30 cellular contexts compared by ENCODE assay signal in the genomic region with DNA sequence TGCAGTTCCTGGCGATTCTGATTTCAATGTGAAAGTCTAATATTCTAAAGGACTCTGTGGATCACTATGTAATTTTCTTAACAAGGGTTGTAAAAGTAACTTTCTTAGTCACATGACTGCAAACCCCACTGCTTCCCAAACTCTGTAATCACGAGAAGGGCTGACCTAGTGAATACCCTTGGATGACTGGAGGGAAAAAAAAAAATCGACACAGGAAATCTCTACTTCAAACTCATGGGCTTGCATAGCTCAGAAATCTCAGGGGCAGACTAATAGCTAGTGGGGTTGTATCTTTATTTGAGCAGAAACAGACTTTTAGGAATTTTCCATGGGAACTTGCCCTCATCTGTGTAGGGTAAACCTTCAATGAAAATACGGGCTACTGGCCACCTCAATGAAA. TPM values are rescaled to one million over a fixed set of nuclear protein-coding genes. Genes with fewer than 3 reads are reported as not detected.
"Had no signal": no experiment of that assay in that cellular context is flagged by ENCODE, and none has a peak within 500 bp of the region (broad histone marks: within the 10 kb centered on the region; RNA-seq: fewer than 3 reads in every experiment).

No MANE protein-coding gene starts in this region.

- H3K4me3 ChIP-seq: cardiac muscle cell, SJCRH30 had no signal

- H3K27ac Mint-ChIP-seq: activated CD4-positive, alpha-beta T cell treated with anti-CD3 and anti-CD28 coated beads, Interleukin-2, amount 10 ng/mL, durations not matched to agents 24 days and 14 days; activated CD8-positive, alpha-beta T cell treated with anti-CD3 and anti-CD28 coated beads for 36 hours; activated naive CD8-positive, alpha-beta T cell treated with anti-CD3 and anti-CD28 coated beads for 36 hours; activated T-cell treated with anti-CD3 and anti-CD28 coated beads, Interleukin-2, amount 50 U/mL, for 72 hours; activated T-helper 17 cell treated with anti-CD3 and anti-CD28 coated beads, Interleukin-2, amount 50 U/mL, for 72 hours; T-helper 1 cell treated with Interleukin-12 subunit alpha and Interleukin-12 subunit beta and Interleukin-4 antibody, amounts not matched to agents 30 μg/mL and 1 μg/mL, for 36 hours; T-helper 2 cell treated with Interferon-gamma antibody and Interleukin-4, amounts not matched to agents 5 μg/mL and 100 μg/mL, for 36 hours had no signal

- H3K27me3 Mint-ChIP-seq: activated CD8-positive, alpha-beta T cell treated with anti-CD3 and anti-CD28 coated beads for 36 hours; activated T-helper 17 cell treated with anti-CD3 and anti-CD28 coated beads, Interleukin-2, amount 50 U/mL, for 72 hours had no signal

- ATAC-seq: activated CD8-positive, alpha-beta T cell treated with anti-CD3 and anti-CD28 coated beads for 36 hours; activated T-cell treated with anti-CD3 and anti-CD28 coated beads, Interleukin-2, amount 50 U/mL, for 72 hours; activated T-helper 17 cell treated with anti-CD3 and anti-CD28 coated beads, Interleukin-2, amount 50 U/mL, for 72 hours; Panc1 had no signal

- H3K9me3 Mint-ChIP-seq: activated CD4-positive, alpha-beta T cell treated with anti-CD3 and anti-CD28 coated beads, Interleukin-2, amount 10 ng/mL, durations not matched to agents 24 days and 14 days; activated CD8-positive, alpha-beta T cell treated with anti-CD3 and anti-CD28 coated beads for 36 hours; activated T-helper 17 cell treated with anti-CD3 and anti-CD28 coated beads, Interleukin-2, amount 50 U/mL, for 72 hours; T-helper 2 cell treated with Interferon-gamma antibody and Interleukin-4, amounts not matched to agents 5 μg/mL and 100 μg/mL, for 36 hours had no signal

- DNase-seq: activated CD4-positive, alpha-beta T cell treated with anti-CD3 and anti-CD28 coated beads, Interleukin-2, amount 10 ng/mL, durations not matched to agents 24 days and 14 days; activated CD4-positive, alpha-beta T cell treated with anti-CD3 and anti-CD28 coated beads, Interleukin-2, amount 50 U/mL, for 4 hours; activated CD8-positive, alpha-beta T cell treated with anti-CD3 and anti-CD28 coated beads for 36 hours; activated effector memory CD4-positive, alpha-beta T cell treated with anti-CD3 and anti-CD28 coated beads, Interleukin-2, amount 50 U/mL, for 16 hours; activated naive CD4-positive, alpha-beta T cell; activated naive CD4-positive, alpha-beta T cell treated with anti-CD3 and anti-CD28 coated beads, Interleukin-2, amount 50 U/mL, for 16 hours; activated naive CD8-positive, alpha-beta T cell treated with anti-CD3 and anti-CD28 coated beads for 36 hours; activated T-cell treated with anti-CD3 and anti-CD28 coated beads, Interleukin-2, amount 50 U/mL, for 1 hour; activated T-cell treated with anti-CD3 and anti-CD28 coated beads, Interleukin-2, amount 50 U/mL, for 72 hours; amniotic stem cell; aorta; Kasumi-1; KG1; MM.1S; NCI-H1105; NCI-H1417 treated with DMSO at 0.1 percent for 48 hours; NCI-H1930; NCI-H2081 treated with DMSO at 0.1 percent for 48 hours; NCI-H226; NCI-H446 treated with DMSO at 0.1 percent for 48 hours; NCI-H524; SHP77; SK-N-SH had no signal

- H3K4me3 Mint-ChIP-seq: activated CD4-positive, alpha-beta T cell treated with anti-CD3 and anti-CD28 coated beads, Interleukin-2, amount 10 ng/mL, durations not matched to agents 24 days and 14 days; activated CD8-positive, alpha-beta T cell treated with anti-CD3 and anti-CD28 coated beads for 36 hours; activated naive CD8-positive, alpha-beta T cell treated with anti-CD3 and anti-CD28 coated beads for 36 hours; activated T-cell treated with anti-CD3 and anti-CD28 coated beads, Interleukin-2, amount 50 U/mL, for 72 hours; activated T-helper 17 cell treated with anti-CD3 and anti-CD28 coated beads, Interleukin-2, amount 50 U/mL, for 72 hours; T-helper 1 cell treated with Interleukin-12 subunit alpha and Interleukin-12 subunit beta and Interleukin-4 antibody, amounts not matched to agents 30 μg/mL and 1 μg/mL, for 36 hours; T-helper 2 cell treated with Interferon-gamma antibody and Interleukin-4, amounts not matched to agents 5 μg/mL and 100 μg/mL, for 36 hours had no signal

- H3K36me3 Mint-ChIP-seq: activated naive CD8-positive, alpha-beta T cell treated with anti-CD3 and anti-CD28 coated beads for 36 hours had no signal

- H3K4me1 Mint-ChIP-seq: activated CD4-positive, alpha-beta T cell treated with anti-CD3 and anti-CD28 coated beads, Interleukin-2, amount 10 ng/mL, durations not matched to agents 24 days and 14 days; activated naive CD8-positive, alpha-beta T cell treated with anti-CD3 and anti-CD28 coated beads for 36 hours; activated T-helper 17 cell treated with anti-CD3 and anti-CD28 coated beads, Interleukin-2, amount 50 U/mL, for 72 hours had no signal

RNA-seq across cellular contexts. Expression of a gene that starts 4.8 kb away (rescaled TPM):
- total RNA-seq: activated CD4-positive, alpha-beta T cell treated with anti-CD3 and anti-CD28 coated beads, Interleukin-2, amount 10 ng/mL, durations not matched to agents 24 days and 14 days; activated CD8-positive, alpha-beta memory T cell treated with anti-CD3 and anti-CD28 coated beads for 36 hours; activated CD8-positive, alpha-beta T cell treated with anti-CD3 and anti-CD28 coated beads for 36 hours; activated naive CD8-positive, alpha-beta T cell treated with anti-CD3 and anti-CD28 coated beads for 36 hours; activated T-cell treated with anti-CD3 and anti-CD28 coated beads, Interleukin-2, amount 50 U/mL, for 72 hours; activated T-helper 17 cell treated with anti-CD3 and anti-CD28 coated beads, Interleukin-2, amount 50 U/mL, for 72 hours had no signal
